Comparison of ENCODE assay signal across 27 cellular contexts in the genomic region with DNA sequence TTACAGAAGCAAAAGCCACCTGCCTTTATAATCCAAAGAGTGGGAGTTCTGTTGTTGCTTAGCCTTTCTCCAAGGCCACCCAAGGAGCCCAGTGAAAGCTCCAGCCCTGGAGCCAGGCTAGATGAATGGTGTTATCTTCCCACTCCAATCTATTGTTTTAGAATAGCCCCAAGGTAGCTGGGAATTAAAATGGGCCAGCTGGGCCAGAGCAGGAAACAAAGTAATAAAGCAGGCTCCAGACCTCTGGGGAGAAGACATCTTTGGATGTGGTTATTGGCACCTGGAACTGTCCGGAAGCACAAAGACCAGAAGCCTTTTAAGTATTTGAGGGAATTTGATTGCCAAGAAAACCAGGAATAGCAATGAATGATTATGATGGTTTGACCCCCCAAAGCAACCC. TPM values are rescaled to one million over a fixed set of nuclear protein-coding genes. Genes with fewer than 3 reads are reported as not detected.
DNase-seq lines count a peak whose midpoint lies in the region; ATAC-seq, FAIRE-seq and TF ChIP-seq lines count a peak whose summit lies in the region.
"Had no signal": no experiment of that assay in that cellular context is flagged by ENCODE, and none has a peak within 500 bp of the region (broad histone marks: within the 10 kb centered on the region; RNA-seq: fewer than 3 reads in every experiment).

No MANE protein-coding gene starts in this region.

- H2AFZ ChIP-seq in K562 (ENCODE audit: low read depth, low read length) (peak overlapping the region; percentile 28; the same call in 1 of the 2 replicates), neural progenitor cell (replicated peaks) (no peak overlapping the region)
- H2AFZ ChIP-seq: GM23248 had no signal

- TF ChIP-seq RAD21 in K562 (CRISPR knock-in tag; conservative IDR thresholded peaks at IDR 0.05 in 1 of 2, IDR thresholded peaks at IDR 0.05 in 1 of 2): no peak

- H3K4me2 ChIP-seq in K562 (ENCODE audit: insufficient read depth, low read length) (no peak overlapping the region), neural progenitor cell (no peak overlapping the region)

- in situ Hi-C loops in K562 (cut with MboI): no loop called here

- H3K9me3 ChIP-seq in HUES64 (ENCODE audit: insufficient read depth, low read depth, low read length) (no peaks in the 10 kb centered on the region), K562 (replicated peaks; ENCODE audit: control insufficient read depth, insufficient read depth, low read depth, low read length) (no peaks in the 10 kb centered on the region; the same call in none of the 2 replicates), neural progenitor cell (ENCODE audit: low read depth) (no peaks in the 10 kb centered on the region)
- H3K9me3 ChIP-seq in CD4-positive, alpha-beta memory T cell (ENCODE audit: control insufficient read depth in 1 of 2, low read length in 2 of 2): no peaks in the 10 kb centered on the region

- no peak for FAIRE-seq in K562 (lab: Jason Lieb, UNC)
- FAIRE-seq: G401.6 had no signal

- H3K4me3 Mint-ChIP-seq in neural progenitor cell: no peak overlapping the region
- no peak overlapping the region for H3K4me3 Mint-ChIP-seq in activated CD8-positive, alpha-beta T cell treated with anti-CD3 and anti-CD28 coated beads for 36 hours
- H3K4me3 Mint-ChIP-seq in CD4-positive, alpha-beta memory T cell: no peak overlapping the region
- H3K4me3 Mint-ChIP-seq: CD8-positive, alpha-beta memory T cell; HFFc6; T-helper 1 cell treated with Interleukin-12 subunit alpha and Interleukin-12 subunit beta and Interleukin-4 antibody, amounts not matched to agents 30 μg/mL and 1 μg/mL, for 36 hours had no signal

- peak overlapping the region; percentile 49; the same call in 1 of the 2 replicates for H3K27ac ChIP-seq in HUES64 (ENCODE audit: low read depth, low read length)
- no peak overlapping the region; the same call in 2 of the 3 replicates for H3K27ac ChIP-seq in K562 (ENCODE audit: extremely low read depth, low read depth, low read length)
- no peak overlapping the region for H3K27ac ChIP-seq in neural progenitor cell
- H3K27ac ChIP-seq in CD4-positive, alpha-beta memory T cell (ENCODE audit: low read depth, low read length): no peak overlapping the region
- H3K27ac ChIP-seq: C4-2B, GM23248 had no signal

- H3F3A ChIP-seq in neural progenitor cell (ENCODE audit: low read depth): peaks cover 9% of the 10 kb centered on the region

- intact Hi-C loops in K562 (cut with micrococcal nuclease): no loop called here
- intact Hi-C loops in activated CD8-positive, alpha-beta T cell treated with anti-CD3 and anti-CD28 coated beads for 36 hours (cut with micrococcal nuclease): no loop called here
- intact Hi-C loops in CD4-positive, alpha-beta memory T cell (cut with micrococcal nuclease): no loop called here

- H3K9me1 ChIP-seq in K562 (ENCODE audit: control insufficient read depth, insufficient read depth, low read length): no peaks in the 10 kb centered on the region

- H3K9me3 Mint-ChIP-seq in neural progenitor cell: no peaks in the 10 kb centered on the region
- no peaks in the 10 kb centered on the region for H3K9me3 Mint-ChIP-seq in activated CD8-positive, alpha-beta T cell treated with anti-CD3 and anti-CD28 coated beads for 36 hours
- H3K9me3 Mint-ChIP-seq in CD4-positive, alpha-beta memory T cell: no peaks in the 10 kb centered on the region
- H3K9me3 Mint-ChIP-seq: HFFc6; T-helper 1 cell treated with Interleukin-12 subunit alpha and Interleukin-12 subunit beta and Interleukin-4 antibody, amounts not matched to agents 30 μg/mL and 1 μg/mL, for 36 hours had no signal

- no peaks in the 10 kb centered on the region for H3K36me3 ChIP-seq in HUES64 (ENCODE audit: insufficient read depth, low read length)
- H3K36me3 ChIP-seq in K562 (ENCODE audit: control insufficient read depth, insufficient read depth, low read length): no peaks in the 10 kb centered on the region
- no peaks in the 10 kb centered on the region for H3K36me3 ChIP-seq in neural progenitor cell
- no peaks in the 10 kb centered on the region for H3K36me3 ChIP-seq in CD4-positive, alpha-beta memory T cell (ENCODE audit: insufficient read depth, low read length)

- no peaks in the 10 kb centered on the region for H3K79me2 ChIP-seq in K562 (ENCODE audit: control insufficient read depth, insufficient read depth, low read length)
- no peaks in the 10 kb centered on the region for H3K79me2 ChIP-seq in neural progenitor cell (ENCODE audit: low read depth)

- ATAC-seq in K562: no peak
- no peak for ATAC-seq in activated CD8-positive, alpha-beta T cell treated with anti-CD3 and anti-CD28 coated beads for 36 hours
- ATAC-seq: PC-3 had no signal

- DNase-seq in RPMI7951 (ENCODE audit: low read depth): peak; percentile 71
- peak in 2 of 4 experiments; percentile 6 to 7 for DNase-seq in K562 (ENCODE audit: extremely low read depth in 1 of 4, low spot score in 3 of 4)
- DNase-seq in neural progenitor cell (ENCODE audit: low spot score): peak; percentile 37
- no peak for DNase-seq in dedifferentiated amniotic fluid mesenchymal stem cell (ENCODE audit: extremely low spot score)
- no peak for DNase-seq in activated CD8-positive, alpha-beta T cell treated with anti-CD3 and anti-CD28 coated beads for 36 hours
- DNase-seq in CD4-positive, alpha-beta memory T cell: no peak
- DNase-seq: Calu3; CD8-positive, alpha-beta memory T cell; GM23248; H7; HFFc6; Karpas-422; NCI-H1092; NCI-H1417 treated with DMSO at 0.1 percent for 48 hours; NCI-H1930; NCI-H2107; NCI-H524; NCI-H774; NK-92 treated with Interleukin-12 subunit alpha and Interleukin-12 subunit beta, amount 100 ng/mL, for 24 hours; PC-3; Right ventricle myocardium superior; RPMI8226; SW 1271 had no signal

- H3K27ac Mint-ChIP-seq in neural progenitor cell: no peak overlapping the region
- no peak overlapping the region for H3K27ac Mint-ChIP-seq in activated CD8-positive, alpha-beta T cell treated with anti-CD3 and anti-CD28 coated beads for 36 hours
- H3K27ac Mint-ChIP-seq in CD4-positive, alpha-beta memory T cell: no peak overlapping the region
- H3K27ac Mint-ChIP-seq: CD8-positive, alpha-beta memory T cell; HFFc6; T-helper 1 cell treated with Interleukin-12 subunit alpha and Interleukin-12 subunit beta and Interleukin-4 antibody, amounts not matched to agents 30 μg/mL and 1 μg/mL, for 36 hours had no signal

- 83% methylated on average over 1 of the region's 1 CpG for WGBS in HUES64
- 82% methylated on average over 1 of the region's 1 CpG for WGBS in K562 (ENCODE audit: insufficient coverage, low coverage, missing lambda C conversion rate)

- H3K9ac ChIP-seq in HUES64 (ENCODE audit: low read depth, low read length): no peak overlapping the region
- 0 out of 4 replicates have a peak overlapping the region, but pooled peaks of 1 of the 2 experiments have one; percentile 66 for H3K9ac ChIP-seq in K562 (ENCODE audit: insufficient read depth in 1 of 2, low read depth in 2 of 2, low read length in 2 of 2)
- H3K9ac ChIP-seq in neural progenitor cell: no peak overlapping the region
- H3K9ac ChIP-seq: GM23248 had no signal

- peaks cover 17% of the 10 kb centered on the region for H3K27me3 Mint-ChIP-seq in neural progenitor cell (ENCODE audit: insufficient read depth, low read depth)
- H3K27me3 Mint-ChIP-seq in activated CD8-positive, alpha-beta T cell treated with anti-CD3 and anti-CD28 coated beads for 36 hours: peaks cover 38% of the 10 kb centered on the region
- peaks cover 28 to 41% of the 10 kb centered on the region in 2 donors for H3K27me3 Mint-ChIP-seq in CD4-positive, alpha-beta memory T cell

- POLR2A ChIA-PET in K562 (lab: Yijun Ruan, JAX): interaction anchor here (0.6 to 0.7 kb wide), 2 partner anchors 18 to 528 kb away, joined by 3 read pairs; no protein-coding TSS in a partner anchor
- POLR2A ChIA-PET in activated CD8-positive, alpha-beta T cell treated with anti-CD3 and anti-CD28 coated beads for 36 hours (lab: Charles Lee): interaction anchor here (0.7 kb wide), 1 partner anchor 153 kb away, joined by 3 read pairs; no protein-coding TSS in a partner anchor
- POLR2A ChIA-PET in CD4-positive, alpha-beta memory T cell (lab: Charles Lee; ENCODE audit: partially characterized antibody): no interaction called here

- no peaks in the 10 kb centered on the region for H3K36me3 Mint-ChIP-seq in neural progenitor cell
- no peaks in the 10 kb centered on the region for H3K36me3 Mint-ChIP-seq in activated CD8-positive, alpha-beta T cell treated with anti-CD3 and anti-CD28 coated beads for 36 hours (ENCODE audit: low read depth)
- no peaks in the 10 kb centered on the region for H3K36me3 Mint-ChIP-seq in CD4-positive, alpha-beta memory T cell
- H3K36me3 Mint-ChIP-seq: CD8-positive, alpha-beta memory T cell had no signal

- H3K4me1 ChIP-seq in HUES64 (ENCODE audit: insufficient read depth, low read length) (peaks cover 13% of the 10 kb centered on the region), K562 (replicated peaks in 1 of 2; ENCODE audit: control insufficient read depth in 2 of 2, insufficient read depth in 2 of 2, low read length in 2 of 2) (peaks cover 14 to 52% of the 10 kb centered on the region in 2 experiments; a peak in 3 of 5 replicates), neural progenitor cell (peaks cover 14% of the 10 kb centered on the region)
- H3K4me1 ChIP-seq in CD4-positive, alpha-beta memory T cell (ENCODE audit: insufficient read depth, low read length): no peaks in the 10 kb centered on the region

- TF ChIP-seq CTCF in K562 (IDR thresholded peaks at IDR 0.05 in 2 of 3, conservative IDR thresholded peaks at IDR 0.05 in 1 of 3; ENCODE audit: insufficient read depth in 2 of 3, low read depth in 1 of 3, low read length in 3 of 3): no peak
- no peak for TF ChIP-seq CTCF in neural progenitor cell (IDR thresholded peaks at IDR 0.05)
- no peak for TF ChIP-seq CTCF in activated CD8-positive, alpha-beta T cell treated with anti-CD3 and anti-CD28 coated beads for 36 hours (IDR thresholded peaks at IDR 0.05)

- no peak for TF ChIP-seq EP300 in K562 (IDR thresholded peaks at IDR 0.05; ENCODE audit: low read length)

- CTCF ChIA-PET in K562 (lab: Yijun Ruan, JAX; ENCODE audit: low intra/inter-chr PET ratio): no interaction called here
- CTCF ChIA-PET in activated CD8-positive, alpha-beta T cell treated with anti-CD3 and anti-CD28 coated beads for 36 hours (lab: Charles Lee): no interaction called here
- CTCF ChIA-PET in CD4-positive, alpha-beta memory T cell (lab: Charles Lee; ENCODE audit: partially characterized antibody): interaction anchor here (1.3 kb wide), 1 partner anchor 9 kb away, joined by 3 read pairs; the partner anchor contains the start of gene C11orf96

- peaks cover 10% of the 10 kb centered on the region for H3K4me1 Mint-ChIP-seq in neural progenitor cell
- H3K4me1 Mint-ChIP-seq in activated CD8-positive, alpha-beta T cell treated with anti-CD3 and anti-CD28 coated beads for 36 hours (ENCODE audit: low read depth): no peaks in the 10 kb centered on the region
- no peaks in the 10 kb centered on the region for H3K4me1 Mint-ChIP-seq in CD4-positive, alpha-beta memory T cell
- H3K4me1 Mint-ChIP-seq: CD8-positive, alpha-beta memory T cell had no signal

- H4K20me1 ChIP-seq in K562 (replicated peaks; ENCODE audit: control insufficient read depth, insufficient read depth, low read length): no peaks in the 10 kb centered on the region
- no peaks in the 10 kb centered on the region for H4K20me1 ChIP-seq in neural progenitor cell (ENCODE audit: low read depth)

- no TSS peak for BruUV-seq in K562 (replicated peaks; lab: Mats Ljungman, UMichigan)

- H3K4me3 ChIP-seq in HUES64 (ENCODE audit: low read length): no peak overlapping the region
- H3K4me3 ChIP-seq in K562: no peak overlapping the region
- H3K4me3 ChIP-seq in neural progenitor cell: no peak overlapping the region
- H3K4me3 ChIP-seq in CD4-positive, alpha-beta memory T cell (ENCODE audit: low read length in 2 of 2): no peak overlapping the region
- H3K4me3 ChIP-seq: GM23248 had no signal

- H3K27me3 ChIP-seq in HUES64 (ENCODE audit: insufficient read depth, low read length) (no peaks in the 10 kb centered on the region), K562 (ENCODE audit: control insufficient read depth in 2 of 2, insufficient read depth in 2 of 2, low read length in 2 of 2) (no peaks in the 10 kb centered on the region), neural progenitor cell (peaks cover 2% of the 10 kb centered on the region)
- H3K27me3 ChIP-seq in CD4-positive, alpha-beta memory T cell (ENCODE audit: insufficient read depth, low read length): peaks cover 9% of the 10 kb centered on the region

- TF ChIP-seq POLR2A in K562 (conservative IDR thresholded peaks at IDR 0.05): no peak

RNA-seq across cellular contexts. Expression of gene C11orf96, which starts 8.8 kb away (rescaled TPM):
- 1.8 TPM for polyA plus RNA-seq in HUES64 (2013, experiment 1 of 2)
- 3.1 TPM for polyA plus RNA-seq in HUES64 (2013, experiment 2 of 2)
- total RNA-seq in RPMI7951 (2014; rRNA removed; shearing (Covaris generic)): 0.49 and 0.60 TPM in 2 replicates
- total RNA-seq in K562 (2011; cell fraction: chromatin; rRNA removed; ENCODE audit: low replicate concordance): 0.81 and 2.9 TPM in 2 replicates
- 3.4 and 4.8 TPM in 2 replicates for total RNA-seq in K562 (2011; cell fraction: nucleolus; rRNA removed)
- 1.3 and 1.9 TPM in 2 replicates for total RNA-seq in K562 (2011; cell fraction: nucleoplasm; rRNA removed)
- total RNA-seq in K562 (2014; rRNA removed) (6.8 and 9.6 TPM in 2 replicates), K562 (2014; rRNA removed; fragmentation: Illumina TruSeq; extraction: Trizol) (0.26 and 0.40 TPM in 2 replicates), K562 (2015; rRNA removed; fragmentation: Illumina TruSeq; extraction: Trizol) (0.83 and 0.90 TPM in 2 replicates), K562 (2021) (7.7 and 8.5 TPM in 2 replicates), neural progenitor cell (ENCODE audit: low replicate concordance) (0.32 and 5.4 TPM in 2 replicates)
- polyA plus RNA-seq in K562 (2011; rRNA removed) (1.2 and 2.0 TPM in 2 replicates), K562 (2014; fragmentation: Illumina TruSeq; extraction: Trizol) (0.16 and 0.73 TPM in 2 replicates), K562 (2014; fragmentation: Nextera tagmentation; extraction: Ambion mirVana) (under 1 TPM; 0.08 to 0.14 TPM), K562 (2014; rRNA removed) (6.6 and 10.8 TPM in 2 replicates)
- polyA plus RNA-seq in K562 (2011; cell fraction: cytosol; rRNA removed): 1.9 and 9.3 TPM in 2 replicates
- polyA plus RNA-seq in K562 (2011; cell fraction: nucleus; rRNA removed): 2.0 and 4.6 TPM in 2 replicates
- 5.5 and 6.8 TPM in 2 replicates for polyA plus RNA-seq in K562 (2012)
- 0.18 and 0.25 TPM in 2 replicates for polyA minus RNA-seq in K562 (2011; rRNA and poly(A)+ RNA removed)
- 2.0 and 2.1 TPM in 2 replicates for polyA minus RNA-seq in K562 (2011; cell fraction: cytosol; rRNA and poly(A)+ RNA removed)
- polyA minus RNA-seq in K562 (2011; cell fraction: nucleus; rRNA and poly(A)+ RNA removed): 1.3 and 1.6 TPM in 2 replicates
- 1 to 10 TPM; 1.0 to 1.3 TPM for total RNA-seq in activated CD8-positive, alpha-beta T cell treated with anti-CD3 and anti-CD28 coated beads for 36 hours
- under 1 TPM in 1 of 2 experiments, not detected in 1; 0.19 TPM for total RNA-seq in CD4-positive, alpha-beta memory T cell
- not detected for polyA plus RNA-seq in CD4-positive, alpha-beta memory T cell
- polyA plus RNA-seq: CD8-positive, alpha-beta memory T cell had no signal

Comparison
In these comparisons a context has a peak if more than half of its experiments do, and no peak if none do; other contexts are left out.
1. DNase-seq: peak in RPMI7951 (single experiment) and neural progenitor cell (single experiment); none in dedifferentiated amniotic fluid mesenchymal stem cell (single experiment), activated CD8-positive, alpha-beta T cell treated with anti-CD3 and anti-CD28 coated beads for 36 hours (single experiment) and CD4-positive, alpha-beta memory T cell (0 of 5).